Comparison of ENCODE assay signal across 8 cellular contexts in genomic region chr2:96413067-96413722, GRCh38.
DNase-seq lines count a peak whose midpoint lies in the region; ATAC-seq and TF ChIP-seq lines count a peak whose summit lies in the region.
"Had no signal": no experiment of that assay in that cellular context is flagged by ENCODE, and none has a peak within 500 bp of the region (broad histone marks: within the 10 kb centered on the region; RNA-seq: fewer than 3 reads in every experiment).

No MANE protein-coding gene starts in this region.

- peak overlapping the region; percentile 37 to 71 for H3K27ac ChIP-seq in left lung
- H3K27ac ChIP-seq in thoracic aorta: peak overlapping the region; percentile 32 to 49

- peak; percentile 46 for DNase-seq in LoVo (ENCODE audit: low spot score)
- DNase-seq in adipocyte (ENCODE audit: low read depth): peak; percentile 51
- no peak for DNase-seq in left lung
- no peak for DNase-seq in thoracic aorta (ENCODE audit: low spot score)
- no peak for DNase-seq in GM10266 (ENCODE audit: extremely low spot score)
- no peak for DNase-seq in AG20443 (ENCODE audit: low spot score)
- DNase-seq in GM03348 (ENCODE audit: low spot score): no peak
- DNase-seq: islet precursor cell had no signal

- H3K27me3 ChIP-seq in adipocyte (replicated peaks; ENCODE audit: control insufficient read depth, insufficient read depth, low read length): peaks cover 8% of the 10 kb centered on the region
- no peaks in the 10 kb centered on the region for H3K27me3 ChIP-seq in left lung
- no peaks in the 10 kb centered on the region for H3K27me3 ChIP-seq in thoracic aorta (replicated peaks; ENCODE audit: insufficient read depth)

- H3K36me3 ChIP-seq in adipocyte (ENCODE audit: control insufficient read depth, insufficient read depth, low read length, severe bottlenecking) (no peaks in the 10 kb centered on the region), left lung (no peaks in the 10 kb centered on the region), thoracic aorta (no peaks in the 10 kb centered on the region)

- TF ChIP-seq CTCF in left lung (IDR thresholded peaks at IDR 0.05) (no peak), thoracic aorta (IDR thresholded peaks at IDR 0.05) (no peak), GM10266 (IDR thresholded peaks at IDR 0.05; ENCODE audit: control insufficient read depth, insufficient read depth, low read depth, missing control alignments) (no peak)

- no peak overlapping the region for H3K9ac ChIP-seq in adipocyte (ENCODE audit: low read length)

- H3K4me3 ChIP-seq in adipocyte (ENCODE audit: low read length) (peak overlapping the region; percentile 78), left lung (peak overlapping the region; percentile 29 to 31), thoracic aorta (peak overlapping the region; percentile 75)

- H3K4me1 ChIP-seq in adipocyte (ENCODE audit: control insufficient read depth, insufficient read depth, low read length) (peaks cover 10% of the 10 kb centered on the region), left lung (peaks cover 0 to 3% of the 10 kb centered on the region in 2 donors), thoracic aorta (ENCODE audit: control insufficient read depth in 1 of 2, low read depth in 2 of 2) (peaks cover under 1 to 25% of the 10 kb centered on the region in 2 donors)

- H3K9me3 ChIP-seq in adipocyte (ENCODE audit: control insufficient read depth, low read length) (peaks cover 3% of the 10 kb centered on the region), left lung (peaks cover 0 to 6% of the 10 kb centered on the region in 2 donors), thoracic aorta (no peaks in the 10 kb centered on the region)

- intact Hi-C loops in left lung (cut with DNase I): no loop called here

- peak; percentile 96 for ATAC-seq in left lung
- ATAC-seq in thoracic aorta (ENCODE audit: insufficient number of reproducible peaks, low FRiP score, low read depth): no peak

Comparison
In these comparisons a context has a peak if more than half of its experiments do, and no peak if none do; other contexts are left out.
1. DNase-seq: peak in LoVo (single experiment) and adipocyte (single experiment); none in left lung (0 of 2), thoracic aorta (single experiment), GM10266 (single experiment), AG20443 (single experiment) and GM03348 (single experiment).
2. Peak in every context shown above with its lines, with median percentiles within 50 percentile points of each other: H3K4me3 ChIP-seq.